16 cellular contexts compared by ENCODE assay signal in the genomic region with DNA sequence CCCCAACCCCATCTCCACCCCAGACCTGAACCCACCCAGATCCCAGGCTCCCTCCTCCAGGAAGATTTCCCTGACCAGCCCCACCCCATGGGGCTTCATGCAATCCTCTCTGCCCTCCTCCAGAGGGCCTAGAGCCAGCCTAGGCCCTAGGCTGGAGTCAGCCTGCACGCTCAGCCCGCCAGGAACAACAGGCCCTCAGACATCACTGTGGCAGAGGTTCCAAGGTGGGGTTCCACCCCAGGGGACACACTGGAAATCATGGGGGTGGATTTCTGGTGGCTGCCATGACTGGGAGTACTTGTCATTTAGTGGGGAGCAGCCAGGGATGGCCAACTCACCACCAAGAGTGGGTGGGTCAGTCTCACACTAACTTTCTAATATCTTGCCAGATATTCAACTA.
A peak's percentile ranks its signal among the peaks of the same experiment; 100 is the strongest.
DNase-seq lines count a peak whose midpoint lies in the region; ATAC-seq and TF ChIP-seq lines count a peak whose summit lies in the region.
"Had no signal": no experiment of that assay in that cellular context is flagged by ENCODE, and none has a peak within 500 bp of the region (broad histone marks: within the 10 kb centered on the region; RNA-seq: fewer than 3 reads in every experiment).

No MANE protein-coding gene starts in this region.

- peaks cover 0 to 6% of the 10 kb centered on the region in 2 experiments for H3K27me3 ChIP-seq in mesenchymal stem cell (ENCODE audit: control insufficient read depth in 1 of 2, insufficient read depth in 1 of 2, low read length in 2 of 2)

- H3K36me3 ChIP-seq in mesenchymal stem cell (ENCODE audit: control insufficient read depth in 1 of 2, insufficient read depth in 2 of 2, low read depth in 1 of 2, low read length in 2 of 2) = peaks cover 0 to 20% of the 10 kb centered on the region in 2 experiments

- no peak overlapping the region for H3K4ac ChIP-seq in mesenchymal stem cell (ENCODE audit: low read depth in 1 of 2, low read length in 2 of 2)

- H4K8ac ChIP-seq in mesenchymal stem cell (ENCODE audit: low read length) = no peak overlapping the region

- no peaks in the 10 kb centered on the region for H3K9me3 Mint-ChIP-seq in activated CD4-positive, alpha-beta T cell treated with anti-CD3 and anti-CD28 coated beads, Interleukin-2, amount 10 ng/mL, durations not matched to agents 7 days and 5 days
- H3K9me3 Mint-ChIP-seq in immature natural killer cell = peaks cover 0 to 8% (median 1%) of the 10 kb centered on the region in 6 donors

- H3K79me1 ChIP-seq in mesenchymal stem cell (replicated peaks; ENCODE audit: low read length, poor library complexity, severe bottlenecking) = peaks cover 47% of the 10 kb centered on the region

- no peak overlapping the region for H2AK5ac ChIP-seq in mesenchymal stem cell (ENCODE audit: low read length, severe bottlenecking)

- H3K4me2 ChIP-seq in mesenchymal stem cell (ENCODE audit: low read length, poor library complexity, severe bottlenecking) = no peak overlapping the region

- peaks cover 2% of the 10 kb centered on the region for H3K27me3 Mint-ChIP-seq in activated CD4-positive, alpha-beta T cell treated with anti-CD3 and anti-CD28 coated beads, Interleukin-2, amount 10 ng/mL, durations not matched to agents 7 days and 5 days
- H3K27me3 Mint-ChIP-seq in immature natural killer cell (ENCODE audit: low read depth in 3 of 3) = peaks cover 1 to 10% (median 2%) of the 10 kb centered on the region in 3 donors
- H3K27me3 Mint-ChIP-seq: effector memory CD8-positive, alpha-beta T cell had no signal

- no peak overlapping the region for H4K91ac ChIP-seq in mesenchymal stem cell (ENCODE audit: low read length)

- H3K27ac ChIP-seq in mesenchymal stem cell (ENCODE audit: low read length, poor library complexity, severe bottlenecking) = no peak overlapping the region

- no peak overlapping the region for H3K4me3 ChIP-seq in AG09309 (ENCODE audit: control insufficient read depth, low read depth, low read length)
- H3K4me3 ChIP-seq in cardiac fibroblast (replicated peaks in 1 of 2; ENCODE audit: low read depth in 2 of 2, low read length in 2 of 2) = no peak overlapping the region
- H3K4me3 ChIP-seq in mesenchymal stem cell (ENCODE audit: insufficient read depth in 1 of 2, low read depth in 1 of 2, low read length in 2 of 2) = no peak overlapping the region

- no peak overlapping the region for H3K27ac Mint-ChIP-seq in activated CD4-positive, alpha-beta T cell treated with anti-CD3 and anti-CD28 coated beads, Interleukin-2, amount 10 ng/mL, durations not matched to agents 7 days and 5 days
- no peak overlapping the region for H3K27ac Mint-ChIP-seq in immature natural killer cell
- H3K27ac Mint-ChIP-seq: CD4-positive, CD25-positive, alpha-beta regulatory T cell; effector memory CD8-positive, alpha-beta T cell had no signal

- no peak overlapping the region for H3K4me3 Mint-ChIP-seq in activated CD4-positive, alpha-beta T cell treated with anti-CD3 and anti-CD28 coated beads, Interleukin-2, amount 10 ng/mL, durations not matched to agents 7 days and 5 days
- H3K4me3 Mint-ChIP-seq in immature natural killer cell = no peak overlapping the region
- H3K4me3 Mint-ChIP-seq: CD4-positive, CD25-positive, alpha-beta regulatory T cell; effector memory CD8-positive, alpha-beta T cell had no signal

- no peak for ATAC-seq in HG02571 (IDR thresholded peaks at IDR 0.05; ENCODE audit: unreplicated experiment)
- ATAC-seq: effector memory CD8-positive, alpha-beta T cell; left colon; right cardiac atrium had no signal

- no peak overlapping the region for H3K14ac ChIP-seq in mesenchymal stem cell (ENCODE audit: low read length in 2 of 2)

- H2BK15ac ChIP-seq in mesenchymal stem cell (ENCODE audit: low read depth, poor library complexity, severe bottlenecking) = no peak overlapping the region

- H3K36me3 Mint-ChIP-seq in activated CD4-positive, alpha-beta T cell treated with anti-CD3 and anti-CD28 coated beads, Interleukin-2, amount 10 ng/mL, durations not matched to agents 7 days and 5 days (ENCODE audit: low read depth) = no peaks in the 10 kb centered on the region
- H3K36me3 Mint-ChIP-seq in immature natural killer cell = peaks cover 0 to 3% (median 0%) of the 10 kb centered on the region in 3 donors
- H3K36me3 Mint-ChIP-seq: CD4-positive, CD25-positive, alpha-beta regulatory T cell had no signal

- no peak overlapping the region for H3K18ac ChIP-seq in mesenchymal stem cell (ENCODE audit: low read depth in 1 of 2, low read length in 2 of 2)

- H3K4me1 ChIP-seq in mesenchymal stem cell (ENCODE audit: control insufficient read depth, insufficient read depth, low read depth, low read length) = peaks cover 10% of the 10 kb centered on the region

- no peak overlapping the region for H2BK5ac ChIP-seq in mesenchymal stem cell (ENCODE audit: low read depth, low read length, poor library complexity, severe bottlenecking)

- no peak overlapping the region for H3K9ac ChIP-seq in mesenchymal stem cell (ENCODE audit: low read length)

- no peak overlapping the region for H2AFZ ChIP-seq in mesenchymal stem cell (ENCODE audit: low read depth, low read length)

- TF ChIP-seq CTCF in AG09309 (IDR thresholded peaks at IDR 0.05; ENCODE audit: control insufficient read depth, insufficient read depth, low read depth, low read length, missing control alignments) (peak; percentile 20), cardiac fibroblast (IDR thresholded peaks at IDR 0.05; ENCODE audit: low read depth, low read length) (peak; percentile 23)

- 73% methylated on average over 2 of the region's 2 CpGs for WGBS in mesenchymal stem cell

- H3K4me1 Mint-ChIP-seq in activated CD4-positive, alpha-beta T cell treated with anti-CD3 and anti-CD28 coated beads, Interleukin-2, amount 10 ng/mL, durations not matched to agents 7 days and 5 days = no peaks in the 10 kb centered on the region
- H3K4me1 Mint-ChIP-seq in immature natural killer cell = no peaks in the 10 kb centered on the region
- H3K4me1 Mint-ChIP-seq: CD4-positive, CD25-positive, alpha-beta regulatory T cell had no signal

- no peak for DNase-seq in AG09309 (ENCODE audit: low read depth)
- DNase-seq in HCEC 1CT = peak; percentile 9
- peak in 1 of 2 donors; percentile 21 for DNase-seq in cardiac fibroblast (ENCODE audit: low read depth in 2 of 2)
- peak; percentile 4 for DNase-seq in mesenchymal stem cell
- no peak for DNase-seq in C1 segment of cervical spinal cord (lab: John Stamatoyannopoulos, UW)
- no peak for DNase-seq in activated CD4-positive, alpha-beta T cell treated with anti-CD3 and anti-CD28 coated beads, Interleukin-2, amount 10 ng/mL, durations not matched to agents 7 days and 5 days
- no peak for DNase-seq in immature natural killer cell
- DNase-seq: amygdala; CD4-positive, CD25-positive, alpha-beta regulatory T cell; effector memory CD8-positive, alpha-beta T cell; NCI-H1930; NCI-H774; SHP77 treated with DMSO at 0.1 percent for 48 hours had no signal

- CTCF ChIA-PET in activated CD4-positive, alpha-beta T cell treated with anti-CD3 and anti-CD28 coated beads, Interleukin-2, amount 10 ng/mL, durations not matched to agents 7 days and 5 days (lab: Charles Lee) = no interaction called here

- H2BK12ac ChIP-seq in mesenchymal stem cell (ENCODE audit: low read length in 2 of 2) = no peak overlapping the region

- no peak overlapping the region for H2BK120ac ChIP-seq in mesenchymal stem cell (ENCODE audit: low read depth, low read length)

- H3K23ac ChIP-seq in mesenchymal stem cell (ENCODE audit: low read length in 2 of 2) = no peak overlapping the region

- H3K9me3 ChIP-seq in mesenchymal stem cell (ENCODE audit: control insufficient read depth, low read length) = peaks cover under 1% of the 10 kb centered on the region

- POLR2A ChIA-PET in activated CD4-positive, alpha-beta T cell treated with anti-CD3 and anti-CD28 coated beads, Interleukin-2, amount 10 ng/mL, durations not matched to agents 7 days and 5 days (lab: Charles Lee) = no interaction called here

Comparison
In these comparisons a context has a peak if more than half of its experiments do, and no peak if none do; other contexts are left out.
1. DNase-seq: peak in HCEC 1CT (single experiment) and mesenchymal stem cell (single experiment); none in AG09309 (single experiment), C1 segment of cervical spinal cord (0 of 14), activated CD4-positive, alpha-beta T cell treated with anti-CD3 and anti-CD28 coated beads, Interleukin-2, amount 10 ng/mL, durations not matched to agents 7 days and 5 days (single experiment) and immature natural killer cell (0 of 3).